ENCODE assay signal across 30 cellular contexts in genomic region chr1:32114420-32114819, GRCh38.
"Had no signal": no experiment of that assay in that cellular context is flagged by ENCODE, and none has a peak within 500 bp of the region (broad histone marks: within the 10 kb centered on the region; RNA-seq: fewer than 3 reads in every experiment).

No MANE protein-coding gene starts in this region.

- H3K9me3 ChIP-seq: esophagus muscularis mucosa, gastroesophageal sphincter, heart left ventricle, left lung, mucosa of descending colon, prostate gland, right atrium auricular region, suprapubic skin, transverse colon, upper lobe of right lung, uterus had no signal

- H3K9me3 Mint-ChIP-seq: mesothelial cell of epicardium; naive B cell; nephron progenitor cell; stimulated activated naive CD8-positive, alpha-beta T cell treated with anti-CD3 and anti-CD28 coated beads, Interleukin-15, amount 100 ng/mL, for 72 hours had no signal

- H3K36me3 ChIP-seq: gastroesophageal sphincter, left lung, prostate gland, right atrium auricular region, suprapubic skin, transverse colon, upper lobe of right lung, uterus had no signal

- H3K27ac ChIP-seq: foreskin keratinocyte, gastroesophageal sphincter, heart left ventricle, hepatocyte, left lung, prostate gland, right atrium auricular region, suprapubic skin, transverse colon, upper lobe of right lung, uterus had no signal

- H2AFZ ChIP-seq: hepatocyte had no signal

- H3K27ac Mint-ChIP-seq: mesothelial cell of epicardium, nephron progenitor cell had no signal

- H3K36me3 Mint-ChIP-seq: mesothelial cell of epicardium, naive B cell had no signal

- H3K4me2 ChIP-seq: hepatocyte, smooth muscle cell had no signal

- H3K27me3 ChIP-seq: esophagus muscularis mucosa, foreskin keratinocyte, gastroesophageal sphincter, heart left ventricle, hepatocyte, left lung, right atrium auricular region, suprapubic skin, transverse colon, upper lobe of right lung, uterus had no signal

- H3K4me3 Mint-ChIP-seq: mesothelial cell of epicardium; nephron progenitor cell; stimulated activated naive CD8-positive, alpha-beta T cell treated with anti-CD3 and anti-CD28 coated beads, Interleukin-15, amount 100 ng/mL, for 72 hours had no signal

- H3K4me3 ChIP-seq: esophagus muscularis mucosa, gastroesophageal sphincter, heart left ventricle, hepatocyte, left lung, mucosa of descending colon, prostate gland, right atrium auricular region, smooth muscle cell, suprapubic skin, transverse colon, upper lobe of right lung, uterus had no signal

- FAIRE-seq: endothelial cell of umbilical vein, kidney had no signal

- DNase-seq: dermis blood vessel endothelial cell; effector memory CD4-positive, alpha-beta T cell; foreskin keratinocyte; heart left ventricle; kidney; left lung; mesenchymal stem cell; mucosa of descending colon; naive B cell; nephron progenitor cell; nucleus accumbens; stimulated activated CD4-positive, alpha-beta T cell treated with anti-CD3 and anti-CD28 coated beads, Interleukin-12 subunit alpha, Interleukin-12 subunit beta, amount 100 ng/mL, for 4 hours; stimulated activated CD4-positive, alpha-beta T cell treated with anti-CD3 and anti-CD28 coated beads, Interleukin-1b, Interleukin-23, amount 100 ng/mL, for 48 hours; stimulated activated CD4-positive, alpha-beta T cell treated with anti-CD3 and anti-CD28 coated beads, Interleukin-4, amount 100 ng/mL, for 1 hour; stimulated activated CD8-positive, alpha-beta memory T cell treated with anti-CD3 and anti-CD28 coated beads, Interleukin-4, amount 100 ng/mL, for 48 hours; stimulated activated naive CD4-positive, alpha-beta T cell; stimulated activated naive CD8-positive, alpha-beta T cell treated with anti-CD3 and anti-CD28 coated beads, Interleukin-15, amount 100 ng/mL, for 72 hours; transverse colon; upper lobe of right lung; uterus had no signal

- ATAC-seq: foreskin keratinocyte; gastroesophageal sphincter; heart left ventricle; left lung; mucosa of descending colon; sciatic nerve; stimulated activated naive CD8-positive, alpha-beta T cell treated with anti-CD3 and anti-CD28 coated beads, Interleukin-15, amount 100 ng/mL, for 72 hours; upper lobe of right lung had no signal

- H3K27me3 Mint-ChIP-seq: naive B cell; stimulated activated naive CD8-positive, alpha-beta T cell treated with anti-CD3 and anti-CD28 coated beads, Interleukin-15, amount 100 ng/mL, for 72 hours had no signal
